In the genomic region with DNA sequence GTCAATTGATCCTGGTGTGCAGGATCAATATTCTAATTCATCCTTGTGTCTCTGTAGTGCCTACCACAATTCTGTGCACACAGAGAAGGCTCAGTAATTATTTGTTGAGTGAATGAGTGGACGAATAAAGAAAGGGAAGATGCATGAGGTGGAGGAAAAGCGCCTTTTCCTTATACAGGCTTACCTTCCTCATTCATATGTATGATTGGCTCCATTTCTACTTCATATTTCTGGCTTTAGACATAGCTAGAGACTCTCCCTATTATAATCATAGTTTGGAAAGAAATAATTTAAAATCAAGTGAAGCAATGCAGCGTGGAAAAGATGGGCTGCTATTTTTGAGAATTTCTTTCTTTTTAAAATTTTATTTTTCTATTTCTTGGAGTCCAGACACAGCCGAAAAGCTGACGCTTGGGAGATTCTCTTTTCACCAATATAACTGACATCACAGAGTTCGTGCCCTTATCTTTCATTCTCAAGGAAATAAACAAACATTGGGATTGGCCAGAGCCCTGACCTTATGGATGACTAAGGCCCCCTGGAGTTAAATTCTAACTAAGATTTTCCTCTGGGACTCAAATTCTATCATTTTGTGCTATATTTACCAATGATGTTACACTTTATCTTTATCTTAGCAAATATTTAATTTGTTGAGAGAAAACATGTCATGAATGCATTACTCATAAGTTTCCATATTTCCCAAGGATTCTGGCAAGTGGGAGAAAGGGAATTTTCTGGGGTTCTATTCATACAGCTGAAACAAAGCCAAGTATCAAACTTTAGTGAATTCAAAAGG, we compare ENCODE assay signal across 17 cellular contexts. TPM values are rescaled to one million over a fixed set of nuclear protein-coding genes. Genes with fewer than 3 reads are reported as not detected.
DNase-seq lines count a peak whose midpoint lies in the region; ATAC-seq and TF ChIP-seq lines count a peak whose summit lies in the region.
"Had no signal": no experiment of that assay in that cellular context is flagged by ENCODE, and none has a peak within 500 bp of the region (broad histone marks: within the 10 kb centered on the region; RNA-seq: fewer than 3 reads in every experiment).

No MANE protein-coding gene starts in this region.

- H3K27me3 ChIP-seq in right cardiac atrium (ENCODE audit: control insufficient read depth, insufficient read depth), result no peaks in the 10 kb centered on the region

- WGBS in right cardiac atrium, result 64% methylated on average over 6 of the region's 6 CpGs

- peaks cover 69% of the 10 kb centered on the region for H3K4me1 Mint-ChIP-seq in brain
- H3K4me1 Mint-ChIP-seq in type B pancreatic cell (ENCODE audit: unreplicated experiment), result peaks cover 38% of the 10 kb centered on the region
- H3K4me1 Mint-ChIP-seq: natural killer cell had no signal

- H3K4me3 ChIP-seq in right cardiac atrium (ENCODE audit: low read length), result no peak overlapping the region
- H3K4me3 ChIP-seq: thoracic aorta had no signal

- peaks cover 3 to 26% (median 14%) of the 10 kb centered on the region in 5 experiments for H3K9me3 Mint-ChIP-seq in brain
- peaks cover 13% of the 10 kb centered on the region for H3K9me3 Mint-ChIP-seq in type B pancreatic cell

- peak; percentile 60 for ATAC-seq in Right ventricle myocardium superior (ENCODE audit: poor library complexity)
- ATAC-seq in right cardiac atrium, result no peak
- ATAC-seq in HG02610 (IDR thresholded peaks at IDR 0.05; ENCODE audit: unreplicated experiment), result no peak
- ATAC-seq: natural killer cell had no signal

- H3K4me1 ChIP-seq in right cardiac atrium (ENCODE audit: control insufficient read depth, insufficient read depth, low read length), result no peaks in the 10 kb centered on the region

- H3K4me3 Mint-ChIP-seq in brain, result peak overlapping the region in 3 of 5 experiments; percentile 17 to 74 (median 18)
- H3K4me3 Mint-ChIP-seq in type B pancreatic cell, result no peak overlapping the region
- H3K4me3 Mint-ChIP-seq: natural killer cell had no signal

- DNase-seq in Right ventricle myocardium superior, result no peak
- DNase-seq in right cardiac atrium, result no peak
- DNase-seq in iPS-NIHi7 (ENCODE audit: extremely low spot score), result peak; percentile 18
- DNase-seq in type B pancreatic cell (ENCODE audit: extremely low spot score, unreplicated experiment), result no peak
- DNase-seq in NK-92 (lab: John Stamatoyannopoulos, UW; ENCODE audit: unreplicated experiment), result no peak
- no peak for DNase-seq in NCI-H2227 treated with DMSO at 0.1 percent for 48 hours (lab: John Stamatoyannopoulos, UW)
- DNase-seq: activated T-cell treated with anti-CD3 and anti-CD28 coated beads for 4 hours; caudate nucleus; hippocampal formation; natural killer cell; NCI-H2081; OCI-M1; stimulated activated CD4-positive, alpha-beta T cell treated with anti-CD3 and anti-CD28 coated beads, Interleukin-4, amount 100 ng/mL, for 24 hours had no signal

- no peak overlapping the region for H3K27ac ChIP-seq in right cardiac atrium (ENCODE audit: low read length)
- H3K27ac ChIP-seq: thoracic aorta had no signal

- peaks cover 4% of the 10 kb centered on the region for H3K27me3 Mint-ChIP-seq in brain
- no peaks in the 10 kb centered on the region for H3K27me3 Mint-ChIP-seq in type B pancreatic cell

- no peaks in the 10 kb centered on the region for H3K9me3 ChIP-seq in right cardiac atrium (ENCODE audit: control insufficient read depth, low read length)
- H3K9me3 ChIP-seq: thoracic aorta had no signal

- intact Hi-C loops in Right ventricle myocardium superior (cut with DNase I) (no loop called here), right cardiac atrium (cut with DNase I) (no loop called here)

- H3K27ac Mint-ChIP-seq in brain, result peak overlapping the region in 4 of 5 experiments; percentile 32 to 98 (median 86)
- H3K27ac Mint-ChIP-seq in type B pancreatic cell, result peak overlapping the region; percentile 12
- H3K27ac Mint-ChIP-seq: natural killer cell had no signal

- H3K36me3 Mint-ChIP-seq in brain, result peaks cover 7% of the 10 kb centered on the region
- H3K36me3 Mint-ChIP-seq in type B pancreatic cell, result peaks cover 1% of the 10 kb centered on the region
- H3K36me3 Mint-ChIP-seq: natural killer cell had no signal

- no peak for TF ChIP-seq CTCF in brain (conservative IDR thresholded peaks at IDR 0.05)
- no peak for TF ChIP-seq CTCF in type B pancreatic cell (conservative IDR thresholded peaks at IDR 0.05)

RNA-seq across cellular contexts. Expression of a gene that starts 48.1 kb away (rescaled TPM):
- total RNA-seq in Right ventricle myocardium superior (not detected), right cardiac atrium (not detected), type B pancreatic cell (ENCODE audit: low replicate concordance) (0.48 TPM in 1 of 2 replicates, not detected in the other)
- polyA plus RNA-seq in right cardiac atrium (not detected), brain (ENCODE audit: insufficient read depth, low read depth, low replicate concordance) (not detected)
- total RNA-seq: A673, natural killer cell, thoracic aorta had no signal
